In the genomic region with DNA sequence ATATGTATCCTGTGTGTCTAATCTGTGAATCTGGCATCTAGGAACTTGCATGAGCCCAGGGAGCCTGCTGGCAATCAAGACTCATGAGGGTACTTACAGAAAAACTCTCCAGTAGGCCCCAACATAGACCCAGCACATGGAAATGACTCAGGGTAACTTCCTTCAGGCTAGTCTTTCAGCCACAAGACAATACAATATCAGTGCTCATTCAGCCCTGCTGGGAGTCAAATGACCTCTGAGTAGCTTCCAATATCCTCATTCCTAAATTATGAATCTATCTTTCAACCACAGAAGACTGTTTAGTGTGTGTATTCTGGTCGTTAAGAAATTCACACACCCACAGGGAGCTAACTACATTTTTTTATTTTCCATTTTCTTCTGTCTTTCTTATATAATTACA, we compare ENCODE assay signal across 10 cellular contexts.
A peak's percentile ranks its signal among the peaks of the same experiment; 100 is the strongest.
DNase-seq lines count a peak whose midpoint lies in the region; ATAC-seq, FAIRE-seq and TF ChIP-seq lines count a peak whose summit lies in the region.
"Had no signal": no experiment of that assay in that cellular context is flagged by ENCODE, and none has a peak within 500 bp of the region (broad histone marks: within the 10 kb centered on the region; RNA-seq: fewer than 3 reads in every experiment).

No MANE protein-coding gene starts in this region.

- H3K27ac ChIP-seq in right cardiac atrium (ENCODE audit: low read length) (no peak overlapping the region), tibial nerve (peak overlapping the region in 1 of 4 donors; percentile 14), ascending aorta (no peak overlapping the region)
- H3K27ac ChIP-seq: BLaER1 had no signal

- H3K27me3 ChIP-seq in right cardiac atrium (ENCODE audit: control insufficient read depth, insufficient read depth) (no peaks in the 10 kb centered on the region), tibial nerve (no peaks in the 10 kb centered on the region), ascending aorta (no peaks in the 10 kb centered on the region)
- H3K27me3 ChIP-seq: BLaER1 had no signal

- H3K4me1 ChIP-seq in right cardiac atrium (ENCODE audit: control insufficient read depth, insufficient read depth, low read length) (no peaks in the 10 kb centered on the region), tibial nerve (peaks cover 0 to 5% (median 0%) of the 10 kb centered on the region in 4 donors), ascending aorta (no peaks in the 10 kb centered on the region)

- DNase-seq in AG04449 (ENCODE audit: low read depth, low spot score): peak; percentile 88
- DNase-seq in Kasumi-1 (lab: John Stamatoyannopoulos, UW): peak; percentile 35
- peak; percentile 71 for DNase-seq in astrocyte of the hippocampus (ENCODE audit: low read depth, low spot score)
- peak; percentile 98 for DNase-seq in iris pigment epithelial cell (ENCODE audit: low read depth)
- DNase-seq in right cardiac atrium: no peak
- DNase-seq in tibial nerve (ENCODE audit: low spot score in 2 of 2): no peak
- no peak for DNase-seq in frontal cortex (ENCODE audit: low spot score in 2 of 2)
- DNase-seq in ascending aorta (ENCODE audit: low spot score in 2 of 2): no peak

- intact Hi-C loops in right cardiac atrium (cut with DNase I): no loop called here
- intact Hi-C loops in ascending aorta (cut with DNase I): no loop called here

- ATAC-seq in right cardiac atrium: no peak
- ATAC-seq: activated naive CD4-positive, alpha-beta T cell treated with anti-CD3 and anti-CD28 coated beads, Interleukin-2, amount 50 U/mL, for 72 hours had no signal

- POLR2A ChIA-PET in AG04449 (lab: Yijun Ruan, JAX): no interaction called here

- no peak for TF ChIP-seq CTCF in AG04449 (IDR thresholded peaks at IDR 0.05; ENCODE audit: insufficient read depth, low read length, missing control alignments)
- TF ChIP-seq CTCF in tibial nerve (IDR thresholded peaks at IDR 0.05): no peak
- no peak for TF ChIP-seq CTCF in ascending aorta (IDR thresholded peaks at IDR 0.05)

- H3K9me3 ChIP-seq in right cardiac atrium (ENCODE audit: control insufficient read depth, low read length): no peaks in the 10 kb centered on the region
- no peaks in the 10 kb centered on the region for H3K9me3 ChIP-seq in tibial nerve
- H3K9me3 ChIP-seq in ascending aorta: no peaks in the 10 kb centered on the region
- H3K9me3 ChIP-seq: BLaER1 had no signal

- CTCF ChIA-PET in AG04449 (lab: Yijun Ruan, JAX): no interaction called here

- no peak for TF ChIP-seq EP300 in tibial nerve (IDR thresholded peaks at IDR 0.05)

- H3K4me3 ChIP-seq in AG04449 (ENCODE audit: low read depth, low read length) (no peak overlapping the region), right cardiac atrium (ENCODE audit: low read length) (no peak overlapping the region), tibial nerve (no peak overlapping the region), ascending aorta (no peak overlapping the region)
- H3K4me3 ChIP-seq: BLaER1 had no signal

- TF ChIP-seq POLR2A in tibial nerve (IDR thresholded peaks at IDR 0.05): no peak

- H3K36me3 ChIP-seq in tibial nerve (no peaks in the 10 kb centered on the region), ascending aorta (no peaks in the 10 kb centered on the region)
- H3K36me3 ChIP-seq: BLaER1 had no signal

- WGBS in right cardiac atrium: 12% methylated on average over 1 of the region's 1 CpG
- WGBS in tibial nerve, 2 donors: 3 to 14% methylated on average over 1 of the region's 1 CpG

- FAIRE-seq in frontal cortex (lab: Jason Lieb, UNC): no peak

Comparison
In these comparisons a context has a peak if more than half of its experiments do, and no peak if none do; other contexts are left out.
1. DNase-seq: peak in AG04449 (single experiment), Kasumi-1 (2 of 2), astrocyte of the hippocampus (single experiment) and iris pigment epithelial cell (single experiment); none in right cardiac atrium (0 of 3), tibial nerve (0 of 2), frontal cortex (0 of 2) and ascending aorta (0 of 2).